ENCODE assay signal across 10 cellular contexts in the genomic region with DNA sequence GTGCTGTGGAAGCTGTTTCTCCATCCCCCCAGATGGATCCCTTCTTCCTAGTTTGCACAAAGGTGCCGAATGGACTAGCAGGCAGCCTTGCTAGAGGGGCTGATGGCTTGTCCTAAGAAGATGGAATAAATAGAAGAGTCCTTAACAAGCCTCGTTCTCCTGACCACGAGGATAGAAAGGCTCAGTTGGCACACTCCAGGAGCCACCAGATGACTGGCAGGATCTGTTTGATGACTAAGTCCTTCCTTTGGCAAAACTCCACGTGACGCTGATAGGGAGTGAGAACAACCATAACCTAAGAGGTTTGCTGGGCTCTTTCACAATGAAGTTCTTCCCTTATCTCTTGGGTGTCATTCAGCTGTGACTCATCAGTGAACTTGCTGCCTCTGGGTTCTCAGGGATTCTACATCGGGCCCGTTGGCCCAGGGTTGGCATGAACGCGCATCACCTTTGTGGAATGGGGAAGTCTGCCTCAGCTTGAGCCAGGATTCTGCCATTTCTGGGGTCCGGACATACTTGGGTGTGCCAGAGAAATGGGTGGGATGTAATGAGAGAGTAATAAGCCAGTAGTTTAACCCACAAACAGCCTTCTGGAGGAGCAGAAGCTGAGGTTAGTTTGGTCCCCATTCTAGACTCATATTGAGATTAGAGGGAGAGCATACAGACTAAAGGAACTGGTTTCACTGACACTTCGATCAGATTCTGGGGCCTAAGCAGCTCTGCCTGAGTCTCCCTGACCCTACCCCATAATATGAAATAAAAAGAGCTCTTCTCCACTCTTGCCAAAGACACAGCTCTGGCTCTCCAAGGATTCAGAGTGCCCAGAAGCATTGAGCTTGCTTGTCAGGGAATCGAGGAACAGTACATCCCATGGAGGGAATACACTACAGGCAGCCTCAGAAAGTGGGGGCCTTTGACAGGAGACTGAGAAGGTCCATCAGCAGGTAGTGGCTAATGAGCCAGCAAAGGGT. TPM values are rescaled to one million over a fixed set of nuclear protein-coding genes. Genes with fewer than 3 reads are reported as not detected.
DNase-seq lines count a peak whose midpoint lies in the region; ATAC-seq lines count a peak whose summit lies in the region.
"Had no signal": no experiment of that assay in that cellular context is flagged by ENCODE, and none has a peak within 500 bp of the region (broad histone marks: within the 10 kb centered on the region; RNA-seq: fewer than 3 reads in every experiment).

No MANE protein-coding gene starts in this region.

- H3K4me2 ChIP-seq in GM23248 (ENCODE audit: unreplicated experiment) = peak overlapping the region; percentile 65
- peak overlapping the region; percentile 2 for H3K4me2 ChIP-seq in skeletal muscle satellite cell (ENCODE audit: low read length)

- no peaks in the 10 kb centered on the region for H3K79me2 ChIP-seq in GM23248 (ENCODE audit: insufficient read depth)

- no peaks in the 10 kb centered on the region for H3K9me3 ChIP-seq in GM23248 (ENCODE audit: low read depth)
- H3K9me3 ChIP-seq in skeletal muscle satellite cell (replicated peaks; ENCODE audit: low read length) = no peaks in the 10 kb centered on the region

- H4K20me1 ChIP-seq in GM23248 (ENCODE audit: insufficient read depth) = no peaks in the 10 kb centered on the region

- peaks cover 13% of the 10 kb centered on the region for H3K9me3 Mint-ChIP-seq in T-helper 2 cell treated with Interferon-gamma antibody and Interleukin-4, amounts not matched to agents 5 μg/mL and 100 μg/mL, for 36 hours

- DNase-seq in GM23248 = peak; percentile 97
- peak; percentile 71 for DNase-seq in T-helper 2 cell treated with Interferon-gamma antibody and Interleukin-4, amounts not matched to agents 5 μg/mL and 100 μg/mL, for 36 hours (ENCODE audit: low spot score)
- DNase-seq in globus pallidus (ENCODE audit: low spot score) = peak; percentile 24
- no peak for DNase-seq in effector CD8-positive, alpha-beta T cell (lab: John Stamatoyannopoulos, UW)

- ATAC-seq in HG02588 (IDR thresholded peaks at IDR 0.05; ENCODE audit: unreplicated experiment) (no peak), HG03196 (IDR thresholded peaks at IDR 0.05; ENCODE audit: unreplicated experiment) (no peak), GM18873 (IDR thresholded peaks at IDR 0.05; ENCODE audit: low FRiP score, unreplicated experiment) (no peak)

- H3K4me3 ChIP-seq in GM23248 (no peak overlapping the region), skeletal muscle satellite cell (ENCODE audit: low read length) (no peak overlapping the region)
- H3K4me3 ChIP-seq: SK-N-MC, skin epidermis had no signal

- H3K9ac ChIP-seq in GM23248 (peak overlapping the region; percentile 58), skeletal muscle satellite cell (ENCODE audit: low read depth, low read length) (peak overlapping the region; percentile 11)

- peaks cover 8% of the 10 kb centered on the region for H3K27me3 Mint-ChIP-seq in T-helper 2 cell treated with Interferon-gamma antibody and Interleukin-4, amounts not matched to agents 5 μg/mL and 100 μg/mL, for 36 hours (ENCODE audit: low read depth)

- in situ Hi-C loops in GM23248 (cut with MboI) = no loop called here

- peaks cover 12% of the 10 kb centered on the region for H3K4me1 ChIP-seq in GM23248 (ENCODE audit: insufficient read depth)
- H3K4me1 ChIP-seq in skeletal muscle satellite cell (ENCODE audit: control insufficient read depth, insufficient read depth, low read length) = peaks cover 27% of the 10 kb centered on the region

- H3K4me3 Mint-ChIP-seq in T-helper 2 cell treated with Interferon-gamma antibody and Interleukin-4, amounts not matched to agents 5 μg/mL and 100 μg/mL, for 36 hours = peak overlapping the region; percentile 24

- no peaks in the 10 kb centered on the region for H3K9me2 ChIP-seq in GM23248 (ENCODE audit: insufficient read depth)

- H3K4me1 Mint-ChIP-seq in T-helper 2 cell treated with Interferon-gamma antibody and Interleukin-4, amounts not matched to agents 5 μg/mL and 100 μg/mL, for 36 hours (ENCODE audit: low read depth) = peaks cover 3% of the 10 kb centered on the region

- whole genome bisulfite sequencing in GM23248 (ENCODE audit: low coverage in 1 of 2, low lambda C conversion rate in 2 of 2, missing lambda C conversion rate in 2 of 2), 2 experiments = 24 to 28% methylated on average over 12 of the region's 12 CpGs

- H3K27ac Mint-ChIP-seq in T-helper 2 cell treated with Interferon-gamma antibody and Interleukin-4, amounts not matched to agents 5 μg/mL and 100 μg/mL, for 36 hours = peak overlapping the region; percentile 41

- H3K36me3 Mint-ChIP-seq in T-helper 2 cell treated with Interferon-gamma antibody and Interleukin-4, amounts not matched to agents 5 μg/mL and 100 μg/mL, for 36 hours (ENCODE audit: low read depth) = no peaks in the 10 kb centered on the region

- H3F3A ChIP-seq in GM23248 (ENCODE audit: insufficient read depth) = peaks cover 21% of the 10 kb centered on the region

- H3K27ac ChIP-seq in GM23248 = peak overlapping the region; percentile 65
- H3K27ac ChIP-seq: SK-N-MC had no signal

- H3K27me3 ChIP-seq in GM23248 (replicated peaks; ENCODE audit: insufficient read depth) (no peaks in the 10 kb centered on the region), skeletal muscle satellite cell (ENCODE audit: control insufficient read depth, insufficient read depth, low read length) (no peaks in the 10 kb centered on the region)

- H3K36me3 ChIP-seq in GM23248 (ENCODE audit: low read depth) (no peaks in the 10 kb centered on the region), skeletal muscle satellite cell (ENCODE audit: insufficient read depth, low read length) (no peaks in the 10 kb centered on the region)

- peak overlapping the region; percentile 35; the same call in 1 of the 2 replicates for H2AFZ ChIP-seq in GM23248

RNA-seq across cellular contexts. Expression of a gene that starts 2.0 kb away (rescaled TPM):
- 0.86 and 0.89 TPM in 2 replicates for total RNA-seq in GM23248 (2014; rRNA removed; shearing (Covaris generic))
- 0.94 and 1.1 TPM in 2 replicates for polyA plus RNA-seq in GM23248 (2016; fragmentation: Nextera tagmentation; extraction: Ambion mirVana)
- 4.3 and 5.0 TPM in 2 replicates for total RNA-seq in skeletal muscle satellite cell (2012; rRNA removed)
